ENCODE assay signal across 15 cellular contexts in the genomic region with DNA sequence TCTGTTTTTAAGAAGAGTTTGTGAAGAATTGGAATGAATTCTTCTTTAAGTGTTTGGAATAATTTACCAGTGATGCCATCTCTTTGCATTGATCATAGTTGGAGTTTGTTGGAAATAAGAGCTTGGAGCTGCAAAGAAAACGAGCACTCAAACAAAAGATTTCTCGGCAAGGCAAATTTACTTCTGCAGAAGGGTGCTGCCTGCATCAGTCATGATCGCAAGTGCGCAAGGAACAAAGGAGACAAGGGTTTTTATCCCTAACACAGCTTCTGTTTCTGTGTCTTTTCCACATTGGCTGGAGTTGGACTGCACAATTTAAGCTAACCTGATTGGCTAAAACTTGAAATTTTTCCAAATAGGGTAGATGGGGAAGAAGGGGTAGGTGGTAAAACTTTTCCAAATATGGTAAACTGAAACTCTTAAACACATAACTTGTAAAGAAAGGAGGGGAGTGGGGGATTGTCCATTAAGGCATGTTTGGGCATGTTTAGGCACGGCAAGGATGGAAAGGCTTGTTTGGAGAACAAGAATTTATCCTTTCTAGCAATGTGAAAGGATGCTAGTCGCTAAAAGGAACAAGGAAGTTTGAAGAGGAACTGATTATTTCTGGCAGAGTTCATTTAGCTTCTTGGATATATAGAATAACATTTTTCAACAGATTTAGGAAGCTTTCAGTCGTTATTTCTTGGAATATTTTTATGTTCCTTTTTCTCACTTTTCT. TPM values are rescaled to one million over a fixed set of nuclear protein-coding genes. Genes with fewer than 3 reads are reported as not detected.
"Had no signal": no experiment of that assay in that cellular context is flagged by ENCODE, and none has a peak within 500 bp of the region (broad histone marks: within the 10 kb centered on the region; RNA-seq: fewer than 3 reads in every experiment).

No MANE protein-coding gene starts in this region.

- H3K4me3 ChIP-seq: colonic mucosa, esophagus muscularis mucosa had no signal

- H3K4me1 ChIP-seq: colonic mucosa had no signal

- H3K27me3 ChIP-seq: colonic mucosa had no signal

- H3K36me3 ChIP-seq: colonic mucosa, esophagus muscularis mucosa had no signal

- ATAC-seq: activated T-helper 17 cell treated with anti-CD3 and anti-CD28 coated beads, Interleukin-2, amount 50 U/mL, for 72 hours; right cardiac atrium; stimulated activated naive CD8-positive, alpha-beta T cell treated with anti-CD3 and anti-CD28 coated beads, Interleukin-15, Interleukin-2, amounts not matched to agents 100 U/mL and 50 U/mL, for 24 hours had no signal

- H3K27ac ChIP-seq: colonic mucosa, esophagus muscularis mucosa, VCaP had no signal

- DNase-seq: activated CD4-positive, alpha-beta T cell treated with anti-CD3 and anti-CD28 coated beads for 1 hour; activated CD4-positive, alpha-beta T cell treated with anti-CD3 and anti-CD28 coated beads, Interleukin-2, amount 50 U/mL, for 4 hours; activated naive CD4-positive, alpha-beta T cell treated with anti-CD3 and anti-CD28 coated beads, Interleukin-2, amount 10 ng/mL, durations not matched to agents 7 days and 5 days; colonic mucosa; kidney glomerular epithelial cell; right cardiac atrium; stimulated activated naive CD8-positive, alpha-beta T cell treated with anti-CD3 and anti-CD28 coated beads, Interleukin-15, Interleukin-2, amounts not matched to agents 100 U/mL and 50 U/mL, for 24 hours had no signal

- H3K9me3 ChIP-seq: colonic mucosa had no signal

RNA-seq across cellular contexts. Expression of gene AADACL4, which starts 3.5 kb away (rescaled TPM):
- total RNA-seq: activated T-helper 17 cell treated with anti-CD3 and anti-CD28 coated beads, Interleukin-2, amount 50 U/mL, for 72 hours; cardiac septum; colonic mucosa; esophagus muscularis mucosa; liver; mesenteric fat pad; right cardiac atrium; T-helper 1 cell treated with Interleukin-12 subunit alpha and Interleukin-12 subunit beta and Interleukin-4 antibody, amounts not matched to agents 30 ng/mL and 1 ng/mL, for 36 hours; temporal lobe had no signal
